Comparison of ENCODE assay signal across 25 cellular contexts in the genomic region with DNA sequence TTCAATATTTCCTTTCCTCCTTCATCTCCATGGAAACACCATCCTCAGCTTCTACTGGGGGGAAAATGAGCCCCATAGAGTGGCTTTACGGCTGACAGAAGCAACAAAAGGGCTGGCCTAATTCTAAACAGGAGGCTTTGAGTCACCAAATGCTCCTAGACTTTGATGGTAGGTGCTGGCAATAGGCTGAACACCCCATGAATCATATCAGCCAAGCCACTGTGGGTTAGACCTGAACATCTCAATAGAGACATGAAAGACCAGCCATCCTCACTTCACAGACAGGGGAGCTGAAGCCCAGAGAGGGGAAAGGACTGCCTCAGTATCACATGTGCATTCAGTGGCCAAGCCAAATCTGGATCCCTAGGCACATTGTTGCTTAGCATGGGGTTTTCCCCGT.
"Had no signal": no experiment of that assay in that cellular context is flagged by ENCODE, and none has a peak within 500 bp of the region (broad histone marks: within the 10 kb centered on the region; RNA-seq: fewer than 3 reads in every experiment).

No MANE protein-coding gene starts in this region.

- H3K27ac ChIP-seq: colonic mucosa, esophagus muscularis mucosa, foreskin keratinocyte, heart right ventricle, left lung, ovary, psoas muscle, sigmoid colon, thoracic aorta, tibial nerve, upper lobe of left lung had no signal

- H3K27me3 ChIP-seq: colonic mucosa, foreskin keratinocyte, heart right ventricle, left lung, ovary, sigmoid colon, tibial nerve, upper lobe of left lung had no signal

- H3K9me3 ChIP-seq: colonic mucosa, esophagus muscularis mucosa, heart right ventricle, left lung, ovary, psoas muscle, sigmoid colon, thoracic aorta, tibial nerve, upper lobe of left lung had no signal

- DNase-seq: colonic mucosa; effector memory CD4-positive, alpha-beta T cell; foreskin keratinocyte; glutamatergic neuron; heart right ventricle; hippocampal formation; left cardiac atrium; left lung; mesenchymal stem cell; naive thymus-derived CD8-positive, alpha-beta T cell; nephron progenitor cell; nucleus accumbens; ovary; posterior cingulate gyrus; psoas muscle; right cardiac atrium; sigmoid colon; stimulated activated CD4-positive, alpha-beta T cell treated with anti-CD3 and anti-CD28 coated beads, Interleukin-2, amount 100 ng/mL, for 24 hours; stimulated activated CD4-positive, alpha-beta T cell treated with anti-CD3 and anti-CD28 coated beads, Interleukin-4, amount 100 ng/mL, for 24 hours; stimulated activated naive CD4-positive, alpha-beta T cell treated with Interleukin-2 at 50 U/mL for 16 hours; upper lobe of left lung had no signal

- ATAC-seq: foreskin keratinocyte; heart right ventricle; left cardiac atrium; left lung; naive thymus-derived CD8-positive, alpha-beta T cell; psoas muscle; right cardiac atrium; stimulated activated effector memory CD8-positive, alpha-beta T cell treated with anti-CD3 and anti-CD28 coated beads, Interleukin-12 subunit alpha, Interleukin-12 subunit beta, amount 100 ng/mL, for 72 hours had no signal

- H3K36me3 ChIP-seq: colonic mucosa, esophagus muscularis mucosa, heart right ventricle, left lung, ovary, sigmoid colon, thoracic aorta, tibial nerve, upper lobe of left lung had no signal

- H3K4me3 ChIP-seq: colonic mucosa, esophagus muscularis mucosa, heart right ventricle, left lung, ovary, psoas muscle, sigmoid colon, thoracic aorta, tibial nerve, upper lobe of left lung had no signal

- H3K4me1 ChIP-seq: colonic mucosa, esophagus muscularis mucosa, foreskin keratinocyte, heart right ventricle, left lung, psoas muscle, sigmoid colon, upper lobe of left lung had no signal
